20 cellular contexts compared by ENCODE assay signal in the genomic region with DNA sequence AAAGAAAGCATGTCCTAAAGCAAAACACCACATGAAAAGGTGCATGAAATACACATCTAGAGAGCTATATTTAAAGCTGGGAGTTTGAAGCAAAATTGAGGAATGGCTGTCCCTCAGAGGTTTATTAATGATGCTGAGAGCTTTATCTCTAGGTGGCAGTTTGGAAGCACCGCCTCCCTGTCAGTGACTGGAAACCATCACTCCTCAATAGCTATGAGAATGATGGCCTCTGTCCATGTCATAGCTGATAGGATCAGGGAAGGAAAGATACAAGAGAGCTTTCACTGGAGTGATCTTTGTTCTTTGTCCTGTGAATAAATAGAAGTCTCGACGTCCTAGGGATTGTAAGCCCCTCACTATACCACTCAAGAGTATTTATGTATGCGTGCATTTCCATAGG.
"Had no signal": no experiment of that assay in that cellular context is flagged by ENCODE, and none has a peak within 500 bp of the region (broad histone marks: within the 10 kb centered on the region; RNA-seq: fewer than 3 reads in every experiment).

No MANE protein-coding gene starts in this region.

- H3K4me3 ChIP-seq: body of pancreas, coronary artery, mucosa of descending colon, sigmoid colon, spleen had no signal

- ATAC-seq: activated CD8-positive, alpha-beta T cell treated with anti-CD3 and anti-CD28 coated beads, Interleukin-2, amount 10 ng/mL, durations not matched to agents 7 days and 5 days; body of pancreas; left ventricle myocardium superior; mucosa of descending colon; naive thymus-derived CD4-positive, alpha-beta T cell; stimulated activated memory B cell treated with anti-CD40 and anti-IgM and Interleukin-4, amounts not matched to agents 10 μg/mL and 1 μg/mL and 100 μg/mL, for 72 hours had no signal

- H3K9me3 ChIP-seq: mucosa of descending colon, sigmoid colon, spleen had no signal

- H3K27me3 ChIP-seq: body of pancreas, sigmoid colon, spleen had no signal

- H3K4me1 ChIP-seq: body of pancreas, spleen had no signal

- H3K27ac ChIP-seq: body of pancreas, coronary artery, sigmoid colon, spleen had no signal

- DNase-seq: activated CD4-positive, alpha-beta T cell treated with anti-CD3 and anti-CD28 coated beads, Interleukin-2, amount 10 ng/mL, durations not matched to agents 7 days and 5 days; activated CD8-positive, alpha-beta T cell treated with anti-CD3 and anti-CD28 coated beads, Interleukin-2, amount 10 ng/mL, durations not matched to agents 7 days and 5 days; activated naive CD4-positive, alpha-beta T cell treated with Interleukin-2 at 50 U/mL for 16 hours; activated naive CD8-positive, alpha-beta T cell treated with anti-CD3 and anti-CD28 coated beads, Interleukin-2, amount 10 ng/mL, durations not matched to agents 7 days and 5 days; activated T-cell treated with anti-CD3 and anti-CD28 coated beads, Interleukin-2, amount 50 U/mL, for 24 hours; amygdala; body of pancreas; central memory CD4-positive, alpha-beta T cell; erythroblast; head of caudate nucleus; left ventricle myocardium superior; mucosa of descending colon; naive thymus-derived CD4-positive, alpha-beta T cell; posterior cingulate gyrus; sigmoid colon; spleen; stimulated activated CD4-positive, alpha-beta T cell treated with anti-CD3 and anti-CD28 coated beads, Interleukin-4, amount 100 ng/mL, for 4 hours; T1000 had no signal

- H3K36me3 ChIP-seq: sigmoid colon, spleen had no signal
